ENCODE assay signal across 17 cellular contexts in the genomic region with DNA sequence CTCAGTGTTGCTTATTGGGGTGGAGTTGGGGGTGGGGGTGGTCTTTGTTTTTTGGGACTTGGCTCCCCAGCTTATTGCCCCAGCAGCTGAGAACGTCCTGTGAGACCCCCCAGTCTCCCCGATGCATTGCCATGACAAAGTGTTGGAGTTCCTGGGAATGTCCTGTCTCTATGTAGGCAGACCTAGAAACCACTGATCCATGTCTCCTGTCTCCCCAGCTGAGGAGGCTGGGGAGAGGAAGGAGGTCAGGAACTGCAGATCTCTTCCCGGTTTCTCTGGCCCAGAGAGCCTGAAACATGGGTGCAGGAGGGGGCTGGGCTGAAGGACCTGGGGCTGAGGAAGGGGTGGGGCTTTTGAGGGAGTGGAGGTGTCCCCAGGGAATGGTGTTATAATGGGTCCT.
"Had no signal": no experiment of that assay in that cellular context is flagged by ENCODE, and none has a peak within 500 bp of the region (broad histone marks: within the 10 kb centered on the region; RNA-seq: fewer than 3 reads in every experiment).

No MANE protein-coding gene starts in this region.

- H3K4me3 ChIP-seq: prostate gland, right lobe of liver, spleen had no signal

- ATAC-seq: activated CD4-positive, alpha-beta T cell treated with anti-CD3 and anti-CD28 coated beads for 36 hours; activated CD8-positive, alpha-beta T cell treated with anti-CD3 and anti-CD28 coated beads for 36 hours; activated T-cell treated with anti-CD3 and anti-CD28 coated beads, Interleukin-2, amount 50 U/mL, for 72 hours; stimulated activated naive CD8-positive, alpha-beta T cell treated with anti-CD3 and anti-CD28 coated beads, Interleukin-15, Interleukin-2, amounts not matched to agents 100 U/mL and 50 U/mL, for 24 hours had no signal

- H3K36me3 ChIP-seq: prostate gland, right lobe of liver, WERI-Rb-1 had no signal

- DNase-seq: activated CD4-positive, alpha-beta T cell treated with anti-CD3 and anti-CD28 coated beads for 36 hours; activated CD8-positive, alpha-beta memory T cell treated with anti-CD3 and anti-CD28 coated beads, Interleukin-2, amount 50 U/mL, for 4 hours; activated CD8-positive, alpha-beta T cell treated with anti-CD3 and anti-CD28 coated beads for 36 hours; activated gamma-delta T cell treated with Interleukin-2 at 50 U/mL for 16 hours; activated naive CD8-positive, alpha-beta T cell treated with anti-CD3 and anti-CD28 coated beads, Interleukin-2, amount 10 ng/mL, durations not matched to agents 7 days and 5 days; activated T-cell treated with anti-CD3 and anti-CD28 coated beads, Interleukin-2, amount 50 U/mL, for 72 hours; aorta; kidney glomerular epithelial cell; lower lobe of right lung; right lobe of liver; spleen; stimulated activated CD4-positive, alpha-beta T cell treated with anti-CD3 and anti-CD28 coated beads, Interleukin-1b, Interleukin-23, amount 100 ng/mL, for 48 hours; stimulated activated naive CD8-positive, alpha-beta T cell treated with anti-CD3 and anti-CD28 coated beads, Interleukin-15, Interleukin-2, amounts not matched to agents 100 U/mL and 50 U/mL, for 24 hours; T-helper 1 cell; WERI-Rb-1 had no signal

- H3K27ac Mint-ChIP-seq: activated CD4-positive, alpha-beta T cell treated with anti-CD3 and anti-CD28 coated beads for 36 hours; activated CD8-positive, alpha-beta T cell treated with anti-CD3 and anti-CD28 coated beads for 36 hours; activated naive CD8-positive, alpha-beta T cell treated with anti-CD3 and anti-CD28 coated beads, Interleukin-2, amount 10 ng/mL, durations not matched to agents 7 days and 5 days; activated T-cell treated with anti-CD3 and anti-CD28 coated beads, Interleukin-2, amount 50 U/mL, for 72 hours; mesothelial cell of epicardium had no signal

- H3K9me3 ChIP-seq: lower lobe of right lung, prostate gland, right lobe of liver, spleen had no signal

- H3K4me3 Mint-ChIP-seq: activated CD4-positive, alpha-beta T cell treated with anti-CD3 and anti-CD28 coated beads for 36 hours; activated CD8-positive, alpha-beta T cell treated with anti-CD3 and anti-CD28 coated beads for 36 hours; activated naive CD8-positive, alpha-beta T cell treated with anti-CD3 and anti-CD28 coated beads, Interleukin-2, amount 10 ng/mL, durations not matched to agents 7 days and 5 days; activated T-cell treated with anti-CD3 and anti-CD28 coated beads, Interleukin-2, amount 50 U/mL, for 72 hours had no signal

- H3K27me3 Mint-ChIP-seq: activated CD4-positive, alpha-beta T cell treated with anti-CD3 and anti-CD28 coated beads for 36 hours; activated CD8-positive, alpha-beta T cell treated with anti-CD3 and anti-CD28 coated beads for 36 hours had no signal

- H3K4me1 ChIP-seq: lower lobe of right lung, prostate gland, right lobe of liver had no signal

- H3K9me3 Mint-ChIP-seq: activated CD8-positive, alpha-beta T cell treated with anti-CD3 and anti-CD28 coated beads for 36 hours; activated naive CD8-positive, alpha-beta T cell treated with anti-CD3 and anti-CD28 coated beads, Interleukin-2, amount 10 ng/mL, durations not matched to agents 7 days and 5 days; activated T-cell treated with anti-CD3 and anti-CD28 coated beads, Interleukin-2, amount 50 U/mL, for 72 hours; mesothelial cell of epicardium had no signal

- H3K27ac ChIP-seq: lower lobe of right lung, prostate gland, right lobe of liver, WERI-Rb-1 had no signal

- H3K36me3 Mint-ChIP-seq: activated naive CD8-positive, alpha-beta T cell treated with anti-CD3 and anti-CD28 coated beads, Interleukin-2, amount 10 ng/mL, durations not matched to agents 7 days and 5 days had no signal

- H3K27me3 ChIP-seq: right lobe of liver, spleen had no signal
